25 cellular contexts compared by ENCODE assay signal in the genomic region with DNA sequence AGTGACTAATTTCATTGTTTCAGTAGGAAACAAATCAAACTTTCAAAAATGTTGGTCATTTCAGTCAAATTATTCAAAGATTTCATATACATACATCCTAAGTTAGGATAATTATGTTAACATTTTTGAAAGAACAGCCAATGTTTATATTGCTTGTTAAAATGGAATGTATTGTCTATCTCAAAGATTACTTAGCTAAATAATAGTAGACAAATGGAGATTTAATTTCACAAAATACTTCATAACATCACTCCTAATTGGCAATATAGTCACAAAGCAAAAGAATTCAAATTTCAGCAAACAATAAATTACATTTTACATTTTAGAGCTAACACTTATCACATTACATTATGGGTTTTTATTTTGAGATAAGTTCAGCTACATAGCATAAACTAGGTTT.
"Had no signal": no experiment of that assay in that cellular context is flagged by ENCODE, and none has a peak within 500 bp of the region (broad histone marks: within the 10 kb centered on the region; RNA-seq: fewer than 3 reads in every experiment).

No MANE protein-coding gene starts in this region.

- H3K27ac Mint-ChIP-seq: naive B cell; nephron progenitor cell; stimulated activated memory B cell treated with anti-CD40 and anti-IgM and Interleukin-4, amounts not matched to agents 10 μg/mL and 1 μg/mL and 100 μg/mL, for 72 hours had no signal

- H3K4me3 Mint-ChIP-seq: naive B cell; nephron progenitor cell; stimulated activated memory B cell treated with anti-CD40 and anti-IgM and Interleukin-4, amounts not matched to agents 10 μg/mL and 1 μg/mL and 100 μg/mL, for 72 hours; stimulated activated naive CD8-positive, alpha-beta T cell treated with anti-CD3 and anti-CD28 coated beads, Interleukin-15, Interleukin-2, amounts not matched to agents 100 ng/mL and 50 ng/mL, for 24 hours had no signal

- H3K4me1 Mint-ChIP-seq: naive B cell; nephron progenitor cell; stimulated activated memory B cell treated with anti-CD40 and anti-IgM and Interleukin-4, amounts not matched to agents 10 μg/mL and 1 μg/mL and 100 μg/mL, for 72 hours had no signal

- H3K9me3 Mint-ChIP-seq: naive B cell; nephron progenitor cell; stimulated activated memory B cell treated with anti-CD40 and anti-IgM and Interleukin-4, amounts not matched to agents 10 μg/mL and 1 μg/mL and 100 μg/mL, for 72 hours; stimulated activated naive CD8-positive, alpha-beta T cell treated with anti-CD3 and anti-CD28 coated beads, Interleukin-15, Interleukin-2, amounts not matched to agents 100 ng/mL and 50 ng/mL, for 24 hours had no signal

- H3K27me3 Mint-ChIP-seq: naive B cell; stimulated activated memory B cell treated with anti-CD40 and anti-IgM and Interleukin-4, amounts not matched to agents 10 μg/mL and 1 μg/mL and 100 μg/mL, for 72 hours; stimulated activated naive CD8-positive, alpha-beta T cell treated with anti-CD3 and anti-CD28 coated beads, Interleukin-15, Interleukin-2, amounts not matched to agents 100 ng/mL and 50 ng/mL, for 24 hours had no signal

- H3K9me3 ChIP-seq: esophagus muscularis mucosa, gastrocnemius medialis, heart right ventricle, left ventricle myocardium inferior, lower lobe of right lung, neutrophil, spleen, testis, tibial nerve, upper lobe of right lung, vagina had no signal

- H3K36me3 Mint-ChIP-seq: naive B cell; stimulated activated memory B cell treated with anti-CD40 and anti-IgM and Interleukin-4, amounts not matched to agents 10 μg/mL and 1 μg/mL and 100 μg/mL, for 72 hours had no signal

- H3K27ac ChIP-seq: dorsolateral prefrontal cortex, epithelial cell of prostate, esophagus muscularis mucosa, gastrocnemius medialis, heart right ventricle, left ventricle myocardium inferior, lower lobe of right lung, neutrophil, spleen, testis, tibial nerve, upper lobe of right lung, vagina had no signal

- ATAC-seq: gastrocnemius medialis; heart right ventricle; left cardiac atrium; lower lobe of right lung; sciatic nerve; stimulated activated memory B cell treated with anti-CD40 and anti-IgM and Interleukin-4, amounts not matched to agents 10 μg/mL and 1 μg/mL and 100 μg/mL, for 72 hours; upper lobe of right lung had no signal

- DNase-seq: cortex of kidney; dorsolateral prefrontal cortex; effector CD8-positive, alpha-beta T cell; gastrocnemius medialis; heart right ventricle; left cardiac atrium; left ventricle myocardium inferior; lower lobe of right lung; mesenchymal stem cell; naive B cell; nephron progenitor cell; spleen; stimulated activated CD4-positive, alpha-beta T cell treated with anti-CD3 and anti-CD28 coated beads, Interleukin-15, amount 100 ng/mL, for 24 hours; stimulated activated CD4-positive, alpha-beta T cell treated with anti-CD3 and anti-CD28 coated beads, Interleukin-1b, Interleukin-23, amount 100 ng/mL, for 48 hours; stimulated activated CD4-positive, alpha-beta T cell treated with anti-CD3 and anti-CD28 coated beads, Interleukin-4, amount 100 ng/mL, for 24 hours; upper lobe of right lung had no signal

- H3K27me3 ChIP-seq: dorsolateral prefrontal cortex, esophagus muscularis mucosa, gastrocnemius medialis, heart right ventricle, neutrophil, spleen, testis, tibial nerve, upper lobe of right lung, vagina had no signal
